In genomic region chr14:91867316-91867988, GRCh38 we compare ENCODE assay signal across 8 cellular contexts. TPM values are rescaled to one million over a fixed set of nuclear protein-coding genes. Genes with fewer than 3 reads are reported as not detected.
DNase-seq lines count a peak whose midpoint lies in the region; ATAC-seq and TF ChIP-seq lines count a peak whose summit lies in the region.

TC2N (minus strand) TSS chr14:91867536; CDS start chr14:91813769, 53,767 bp downstream.

- H3K27me3 Mint-ChIP-seq in mesothelial cell of epicardium (ENCODE audit: low read depth) = no peaks in the 10 kb centered on the region

- H3F3A ChIP-seq in GM23248 (ENCODE audit: insufficient read depth) = no peaks in the 10 kb centered on the region

- no peaks in the 10 kb centered on the region for H3K9me3 Mint-ChIP-seq in mesothelial cell of epicardium

- ATAC-seq in HG03432 (IDR thresholded peaks at IDR 0.05; ENCODE audit: unreplicated experiment) = peak; percentile 58
- no peak for ATAC-seq in GM21723 (IDR thresholded peaks at IDR 0.05; ENCODE audit: unreplicated experiment)

- peaks cover 2% of the 10 kb centered on the region for H3K4me1 Mint-ChIP-seq in mesothelial cell of epicardium

- H3K27ac ChIP-seq in C4-2B (peak within 1 kb of the TSS; percentile 8; the same call in 1 of the 2 replicates), muscle layer of duodenum (ENCODE audit: low read length) (peak within 1 kb of the TSS; percentile 14), GM23248 (no peak within 1 kb of the TSS)

- H3K9me2 ChIP-seq in GM23248 (ENCODE audit: insufficient read depth) = no peaks in the 10 kb centered on the region

- in situ Hi-C loops in GM23248 (cut with MboI) = no loop called here

- TF ChIP-seq CTCF in C4-2B (conservative IDR thresholded peaks at IDR 0.05) (no peak), mesothelial cell of epicardium (IDR thresholded peaks at IDR 0.05; ENCODE audit: unreplicated experiment) (no peak)

- no peak within 1 kb of the TSS for H2AFZ ChIP-seq in GM23248

- no peak within 1 kb of the TSS for H3K4me2 ChIP-seq in GM23248 (ENCODE audit: unreplicated experiment)

- H3K4me3 Mint-ChIP-seq in mesothelial cell of epicardium = no peak within 1 kb of the TSS

- no peaks in the 10 kb centered on the region for H3K79me2 ChIP-seq in GM23248 (ENCODE audit: insufficient read depth)

- H3K4me3 ChIP-seq in muscle layer of duodenum (ENCODE audit: low read depth in 1 of 2, low read length in 2 of 2) = no peak within 1 kb of the TSS
- H3K4me3 ChIP-seq in GM23248 = no peak within 1 kb of the TSS

- peaks cover 2 to 6% of the 10 kb centered on the region in 2 donors for H3K4me1 ChIP-seq in muscle layer of duodenum (ENCODE audit: control insufficient read depth in 1 of 2, insufficient read depth in 2 of 2, low read length in 2 of 2)
- H3K4me1 ChIP-seq in GM23248 (ENCODE audit: insufficient read depth) = no peaks in the 10 kb centered on the region

- 90 to 93% methylated on average over 10 of the region's 10 CpGs for WGBS in GM23248 (ENCODE audit: low coverage in 1 of 2, low lambda C conversion rate in 2 of 2, missing lambda C conversion rate in 2 of 2), 2 experiments

- H3K9me3 ChIP-seq in muscle layer of duodenum (ENCODE audit: control insufficient read depth in 1 of 2, low read length in 2 of 2) (no peaks in the 10 kb centered on the region), GM23248 (ENCODE audit: low read depth) (no peaks in the 10 kb centered on the region)

- peak; percentile 72 for DNase-seq in activated effector memory CD4-positive, alpha-beta T cell treated with anti-CD3 and anti-CD28 coated beads, Interleukin-2, amount 50 U/mL, for 16 hours
- no peak for DNase-seq in GM23248
- no peak for DNase-seq in mesothelial cell of epicardium (ENCODE audit: low spot score in 2 of 2, unreplicated experiment in 2 of 2)
- no peak for DNase-seq in germinal center (ENCODE audit: low spot score)

- no peak within 1 kb of the TSS for H3K27ac Mint-ChIP-seq in mesothelial cell of epicardium

- no peak within 1 kb of the TSS for H3K9ac ChIP-seq in GM23248

- H3K36me3 Mint-ChIP-seq in mesothelial cell of epicardium = peaks cover 9% of the 10 kb centered on the region

- H4K20me1 ChIP-seq in GM23248 (ENCODE audit: insufficient read depth) = no peaks in the 10 kb centered on the region

- peaks cover 2 to 29% of the 10 kb centered on the region in 2 donors for H3K36me3 ChIP-seq in muscle layer of duodenum (ENCODE audit: control insufficient read depth in 1 of 2, insufficient read depth in 2 of 2, low read length in 2 of 2)
- peaks cover 4% of the 10 kb centered on the region; the same call in 1 of the 2 replicates for H3K36me3 ChIP-seq in GM23248 (ENCODE audit: low read depth)

- H3K27me3 ChIP-seq in muscle layer of duodenum (ENCODE audit: low read depth, low read length) (no peaks in the 10 kb centered on the region), GM23248 (replicated peaks; ENCODE audit: insufficient read depth) (no peaks in the 10 kb centered on the region)

RNA-seq across cellular contexts. Expression of gene TC2N, which starts in this region (rescaled TPM):
- total RNA-seq in GM23248 (2014; rRNA removed; shearing (Covaris generic)) = under 0.01 and 0.65 TPM in 2 replicates
- 0.34 and 0.77 TPM in 2 replicates for polyA plus RNA-seq in GM23248 (2016; fragmentation: Nextera tagmentation; extraction: Ambion mirVana)
- total RNA-seq in mesothelial cell of epicardium = 8.5 to 11.6 TPM (median 9.9 TPM) in 3 replicates
